Comparison of ENCODE assay signal across 1 cellular context in genomic region chr19:4199699-4200293, GRCh38.
TF ChIP-seq lines count a peak whose summit lies in the region.

No MANE protein-coding gene starts in this region.

TF ChIP-seq in HepG2, 621 proteins besides CTCF, POLR2A, EP300 and RAD21:
- TF ChIP-seq ZNF687 (CRISPR knock-in tag; IDR thresholded peaks at IDR 0.05) (peak; percentile 45; the same call in 1 of the 2 replicates), ZNF331 (CRISPR knock-in tag; IDR thresholded peaks at IDR 0.05) (no peak), GRHL1 (CRISPR knock-in tag; conservative IDR thresholded peaks at IDR 0.05) (no peak), PAX8 (CRISPR knock-in tag; IDR thresholded peaks at IDR 0.05; ENCODE audit: borderline replicate concordance) (no peak), STAG1 (CRISPR knock-in tag; IDR thresholded peaks at IDR 0.05) (peak; percentile 53), MYC (CRISPR knock-in tag; IDR thresholded peaks at IDR 0.05; ENCODE audit: borderline replicate concordance) (peak; percentile 38; the same call in 1 of the 2 replicates), SP140L (CRISPR knock-in tag; IDR thresholded peaks at IDR 0.05; ENCODE audit: borderline replicate concordance) (no peak), EED (CRISPR knock-in tag; IDR thresholded peaks at IDR 0.05) (peak; percentile 20; the same call in 1 of the 2 replicates), ZFP91 (CRISPR knock-in tag; IDR thresholded peaks at IDR 0.05; ENCODE audit: borderline replicate concordance) (no peak; the same call in 1 of the 2 replicates), TFAP4 (IDR thresholded peaks at IDR 0.05; ENCODE audit: borderline replicate concordance, low read depth) (peak; percentile 18; the same call in 1 of the 2 replicates), ZNF17 (CRISPR knock-in tag; IDR thresholded peaks at IDR 0.05) (no peak), HNRNPLL (IDR thresholded peaks at IDR 0.05; ENCODE audit: low read depth, low read length, poor library complexity, severe bottlenecking) (peak; percentile 29), BRCA1 (CRISPR knock-in tag; IDR thresholded peaks at IDR 0.05) (no peak), PAWR (CRISPR knock-in tag; IDR thresholded peaks at IDR 0.05; ENCODE audit: borderline replicate concordance) (no peak), ZKSCAN5 (CRISPR knock-in tag; IDR thresholded peaks at IDR 0.05) (peak; percentile 98), HNRNPL (IDR thresholded peaks at IDR 0.05; ENCODE audit: low read depth, low read length) (peak; percentile 74; the same call in 1 of the 2 replicates), ZNF589 (CRISPR knock-in tag; conservative IDR thresholded peaks at IDR 0.05) (no peak), HOXA3 (CRISPR knock-in tag; IDR thresholded peaks at IDR 0.05) (peak; percentile 34; the same call in 1 of the 2 replicates), REST (IDR thresholded peaks at IDR 0.05; ENCODE audit: borderline replicate concordance in 1 of 2, low read depth in 1 of 2, low read length in 2 of 2) (no peak), GABPB1 (CRISPR knock-in tag; IDR thresholded peaks at IDR 0.05) (peak; percentile 14; the same call in 1 of the 2 replicates), MXD1 (CRISPR knock-in tag; IDR thresholded peaks at IDR 0.05) (0 out of 2 replicates have a peak, but pooled peaks have one; percentile 23), KDM2A (CRISPR knock-in tag; IDR thresholded peaks at IDR 0.05; ENCODE audit: borderline replicate concordance, low read depth) (peak; percentile 48; the same call in 1 of the 2 replicates), ZNF646 (CRISPR knock-in tag; IDR thresholded peaks at IDR 0.05) (no peak)
